14 cellular contexts compared by ENCODE assay signal in genomic region chr12:2282321-2282720, GRCh38.
A peak's percentile ranks its signal among the peaks of the same experiment; 100 is the strongest.
DNase-seq lines count a peak whose midpoint lies in the region; ATAC-seq, FAIRE-seq and TF ChIP-seq lines count a peak whose summit lies in the region.
"Had no signal": no experiment of that assay in that cellular context is flagged by ENCODE, and none has a peak within 500 bp of the region (broad histone marks: within the 10 kb centered on the region; RNA-seq: fewer than 3 reads in every experiment).

No MANE protein-coding gene starts in this region.

- peak in 5 of 12 donors; percentile 8 to 38 (median 26) for TF ChIP-seq CTCF in heart left ventricle (IDR thresholded peaks at IDR 0.05)

- intact Hi-C loops in heart left ventricle (cut with DNase I), result loop anchor here in 3 of 10 donors (5.0 to 10.0 kb wide), 4 partner anchors 118 to 485 kb away; partner anchors contain the start of gene CACNA1C (in 1 of the 3)
- intact Hi-C loops in right cardiac atrium (cut with DNase I), result loop anchor here (10.0 kb wide), 1 partner anchor 228 kb away; the partner anchor contains the start of gene CACNA1C (in 4 of the 4)

- peak; percentile 50 for FAIRE-seq in urothelium cell line (lab: Jason Lieb, UNC)
- FAIRE-seq in RCC 7860 (lab: Jason Lieb, UNC), result no peak
- FAIRE-seq: keratinocyte had no signal

- TF ChIP-seq POLR2A in heart left ventricle (IDR thresholded peaks at IDR 0.05), result no peak

- H3K9me3 ChIP-seq in heart left ventricle (no peaks in the 10 kb centered on the region), right cardiac atrium (ENCODE audit: control insufficient read depth, low read length) (no peaks in the 10 kb centered on the region)

- H3K4me1 ChIP-seq in heart left ventricle, result peaks cover 4 to 79% (median 54%) of the 10 kb centered on the region in 12 donors
- H3K4me1 ChIP-seq in right cardiac atrium (ENCODE audit: control insufficient read depth, insufficient read depth, low read length), result peaks cover 20% of the 10 kb centered on the region

- H3K27me3 ChIP-seq in heart left ventricle, result no peaks in the 10 kb centered on the region
- no peaks in the 10 kb centered on the region for H3K27me3 ChIP-seq in right cardiac atrium (ENCODE audit: control insufficient read depth, insufficient read depth)

- no peak overlapping the region for H3K4me3 ChIP-seq in heart left ventricle
- H3K4me3 ChIP-seq in right cardiac atrium (ENCODE audit: low read length), result no peak overlapping the region

- DNase-seq in heart left ventricle, result no peak
- no peak for DNase-seq in right cardiac atrium
- DNase-seq in cerebellar cortex (ENCODE audit: low spot score), result peak; percentile 31
- DNase-seq in kidney tubule cell (ENCODE audit: low spot score), result peak; percentile 37
- DNase-seq in urothelium cell line (ENCODE audit: low spot score), result no peak
- no peak for DNase-seq in RCC 7860 (ENCODE audit: low spot score)
- DNase-seq in SIG-M5 (lab: John Stamatoyannopoulos, UW), result no peak
- DNase-seq: activated CD4-positive, CD25-positive, alpha-beta regulatory T cell treated with anti-CD3 and anti-CD28 coated beads, Interleukin-2, amount 50 U/mL, for 72 hours; activated CD8-positive, alpha-beta memory T cell treated with anti-CD3 and anti-CD28 coated beads, Interleukin-2, amount 50 U/mL, for 48 hours; COR-L47; NCI-H1417 treated with DMSO at 0.1 percent for 48 hours; T-cell had no signal

- H3K27ac ChIP-seq in heart left ventricle (peak overlapping the region in 8 of 12 donors; percentile 14 to 82 (median 70)), right cardiac atrium (ENCODE audit: low read length) (no peak overlapping the region)

- no peaks in the 10 kb centered on the region for H3K36me3 ChIP-seq in heart left ventricle

- peak in 3 of 4 donors; percentile 12 to 26 (median 23) for ATAC-seq in heart left ventricle
- ATAC-seq in right cardiac atrium, result no peak
- ATAC-seq in HG02840 (IDR thresholded peaks at IDR 0.05; ENCODE audit: low FRiP score, unreplicated experiment), result no peak
- ATAC-seq: T-cell had no signal

- WGBS in heart left ventricle, 4 donors, result 39 to 66% (median 53%) methylated on average over 6 of the region's 6 CpGs
- 78% methylated on average over 6 of the region's 6 CpGs for WGBS in right cardiac atrium

Comparison
In these comparisons a context has a peak if more than half of its experiments do, and no peak if none do; other contexts are left out.
1. ATAC-seq: peak in heart left ventricle (3 of 4); none in right cardiac atrium (0 of 2) and HG02840 (single experiment).
2. DNase-seq: peak in cerebellar cortex (single experiment) and kidney tubule cell (single experiment); none in heart left ventricle (0 of 5), right cardiac atrium (0 of 3), urothelium cell line (single experiment), RCC 7860 (single experiment) and SIG-M5 (single experiment).